ENCODE assay signal across 25 cellular contexts in the genomic region with DNA sequence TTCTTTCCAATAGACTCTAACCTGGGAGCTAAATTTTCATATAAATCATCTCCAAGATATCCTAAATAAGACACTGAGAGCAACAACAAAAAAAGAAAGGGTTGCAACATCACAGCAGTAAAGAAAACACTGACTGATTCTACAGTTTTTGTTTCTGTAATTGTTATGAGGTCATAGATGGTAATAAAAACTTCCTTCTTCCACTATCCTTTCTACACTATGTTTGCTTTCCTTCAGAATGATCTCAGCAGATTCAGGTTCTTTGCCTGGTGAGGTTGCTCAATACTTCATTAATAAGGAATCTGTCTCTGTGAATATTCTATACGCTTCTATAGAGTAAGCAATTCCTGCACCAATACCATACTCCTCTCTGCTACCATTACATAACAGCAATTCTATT.
"Had no signal": no experiment of that assay in that cellular context is flagged by ENCODE, and none has a peak within 500 bp of the region (broad histone marks: within the 10 kb centered on the region; RNA-seq: fewer than 3 reads in every experiment).

No MANE protein-coding gene starts in this region.

- H3K27ac ChIP-seq: adrenal gland, ascending aorta, colonic mucosa, heart left ventricle, left ventricle myocardium inferior, prostate gland, right atrium auricular region, thoracic aorta, vagina had no signal

- H3K4me1 ChIP-seq: adrenal gland, colonic mucosa, prostate gland had no signal

- H3K36me3 Mint-ChIP-seq: mesothelial cell of epicardium; natural killer cell; stimulated activated effector memory CD8-positive, alpha-beta T cell treated with anti-CD3 and anti-CD28 coated beads, Interleukin-12 subunit alpha, Interleukin-12 subunit beta, amount 100 ng/mL, for 72 hours had no signal

- H3K4me3 Mint-ChIP-seq: activated B cell treated with CpG ODN at 0.5 μM for 24 hours; activated CD4-positive, alpha-beta T cell treated with anti-CD3 and anti-CD28 coated beads for 36 hours; activated T-cell treated with anti-CD3 and anti-CD28 coated beads, Interleukin-2, amount 50 U/mL, for 24 hours; activated T-helper 17 cell treated with anti-CD3 and anti-CD28 coated beads, Interleukin-2, amount 50 U/mL, for 72 hours; central memory CD8-positive, alpha-beta T cell; mesothelial cell of epicardium; natural killer cell; stimulated activated effector memory CD8-positive, alpha-beta T cell treated with anti-CD3 and anti-CD28 coated beads, Interleukin-12 subunit alpha, Interleukin-12 subunit beta, amount 100 ng/mL, for 72 hours; type B pancreatic cell had no signal

- DNase-seq: activated B cell treated with CpG ODN at 0.5 μM for 24 hours; activated CD4-positive, alpha-beta T cell treated with anti-CD3 and anti-CD28 coated beads for 36 hours; activated CD4-positive, alpha-beta T cell treated with anti-CD3 and anti-CD28 coated beads, Interleukin-2, amount 50 U/mL, for 4 hours; activated CD8-positive, alpha-beta memory T cell treated with anti-CD3 and anti-CD28 coated beads for 24 hours; activated CD8-positive, alpha-beta memory T cell treated with anti-CD3 and anti-CD28 coated beads, Interleukin-2, amount 50 U/mL, for 4 hours; activated T-cell treated with anti-CD3 and anti-CD28 coated beads, Interleukin-2, amount 50 U/mL, for 24 hours; adrenal gland; colonic mucosa; erythroblast; heart left ventricle; left ventricle myocardium inferior; natural killer cell; stimulated activated CD4-positive, alpha-beta T cell treated with anti-CD3 and anti-CD28 coated beads, Interleukin-12 subunit alpha, Interleukin-12 subunit beta, amount 100 ng/mL, for 4 hours; T-helper 1 cell had no signal

- H3K27me3 ChIP-seq: adrenal gland, ascending aorta, colonic mucosa, heart left ventricle, right atrium auricular region, vagina had no signal

- H3K4me1 Mint-ChIP-seq: activated B cell treated with CpG ODN at 0.5 μM for 24 hours; activated CD4-positive, alpha-beta T cell treated with anti-CD3 and anti-CD28 coated beads for 36 hours; activated T-helper 17 cell treated with anti-CD3 and anti-CD28 coated beads, Interleukin-2, amount 50 U/mL, for 72 hours; central memory CD8-positive, alpha-beta T cell; natural killer cell; stimulated activated effector memory CD8-positive, alpha-beta T cell treated with anti-CD3 and anti-CD28 coated beads, Interleukin-12 subunit alpha, Interleukin-12 subunit beta, amount 100 ng/mL, for 72 hours had no signal

- H3K27ac Mint-ChIP-seq: activated B cell treated with CpG ODN at 0.5 μM for 24 hours; activated CD4-positive, alpha-beta T cell treated with anti-CD3 and anti-CD28 coated beads for 36 hours; activated naive CD4-positive, alpha-beta T cell treated with anti-CD3 and anti-CD28 coated beads, Interleukin-2, amount 50 U/mL, for 72 hours; activated T-cell treated with anti-CD3 and anti-CD28 coated beads, Interleukin-2, amount 50 U/mL, for 24 hours; activated T-helper 17 cell treated with anti-CD3 and anti-CD28 coated beads, Interleukin-2, amount 50 U/mL, for 72 hours; mesothelial cell of epicardium; natural killer cell; stimulated activated effector memory CD8-positive, alpha-beta T cell treated with anti-CD3 and anti-CD28 coated beads, Interleukin-12 subunit alpha, Interleukin-12 subunit beta, amount 100 ng/mL, for 72 hours; type B pancreatic cell had no signal

- ATAC-seq: activated CD4-positive, alpha-beta T cell treated with anti-CD3 and anti-CD28 coated beads for 36 hours; activated naive CD4-positive, alpha-beta T cell treated with anti-CD3 and anti-CD28 coated beads, Interleukin-2, amount 50 U/mL, for 72 hours; activated T-helper 17 cell treated with anti-CD3 and anti-CD28 coated beads, Interleukin-2, amount 50 U/mL, for 72 hours; heart left ventricle; natural killer cell; stimulated activated effector memory CD8-positive, alpha-beta T cell treated with anti-CD3 and anti-CD28 coated beads, Interleukin-12 subunit alpha, Interleukin-12 subunit beta, amount 100 ng/mL, for 72 hours had no signal

- H3K4me3 ChIP-seq: adrenal gland, ascending aorta, colonic mucosa, heart left ventricle, left ventricle myocardium inferior, prostate gland, right atrium auricular region, thoracic aorta, vagina had no signal

- H3K9me3 ChIP-seq: adrenal gland, ascending aorta, colonic mucosa, left ventricle myocardium inferior, prostate gland, right atrium auricular region, thoracic aorta, vagina had no signal

- H3K27me3 Mint-ChIP-seq: activated CD4-positive, alpha-beta T cell treated with anti-CD3 and anti-CD28 coated beads for 36 hours; activated T-cell treated with anti-CD3 and anti-CD28 coated beads, Interleukin-2, amount 50 U/mL, for 24 hours; activated T-helper 17 cell treated with anti-CD3 and anti-CD28 coated beads, Interleukin-2, amount 50 U/mL, for 72 hours; central memory CD8-positive, alpha-beta T cell had no signal

- H3K36me3 ChIP-seq: adrenal gland, ascending aorta, colonic mucosa, heart left ventricle, left ventricle myocardium inferior, prostate gland, right atrium auricular region, thoracic aorta, vagina had no signal
